In the genomic region with DNA sequence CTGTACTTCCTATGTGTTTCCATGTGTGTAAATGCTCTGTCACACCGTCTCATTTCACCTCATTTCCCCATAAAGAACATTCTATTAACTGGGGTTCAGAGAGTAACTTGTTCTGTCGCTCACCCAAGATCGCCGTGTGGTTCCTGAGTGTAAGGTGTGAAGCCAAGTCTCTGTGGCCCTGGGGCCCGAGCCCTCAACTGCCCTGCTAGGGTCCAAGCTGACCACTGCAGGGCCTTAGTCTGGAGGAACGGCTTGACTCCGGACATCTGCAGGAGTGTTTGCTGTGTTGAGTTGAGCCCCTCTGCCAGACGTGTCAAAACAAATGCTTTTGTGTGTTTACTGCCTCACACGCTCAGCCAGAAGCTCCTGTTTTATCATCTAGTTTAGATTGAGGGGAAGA, we compare ENCODE assay signal across 18 cellular contexts.
"Had no signal": no experiment of that assay in that cellular context is flagged by ENCODE, and none has a peak within 500 bp of the region (broad histone marks: within the 10 kb centered on the region; RNA-seq: fewer than 3 reads in every experiment).

No MANE protein-coding gene starts in this region.

- H3K9me3 Mint-ChIP-seq: activated naive CD4-positive, alpha-beta T cell treated with anti-CD3 and anti-CD28 coated beads, Interleukin-2, amount 50 U/mL, for 24 hours; activated T-cell treated with anti-CD3 and anti-CD28 coated beads, Interleukin-2, amount 50 U/mL, for 72 hours had no signal

- H3K27ac ChIP-seq: epithelial cell of prostate, foreskin keratinocyte, parathyroid adenoma, sigmoid colon, thyroid gland, vagina, WERI-Rb-1 had no signal

- H3K27me3 Mint-ChIP-seq: activated naive CD4-positive, alpha-beta T cell treated with anti-CD3 and anti-CD28 coated beads, Interleukin-2, amount 50 U/mL, for 24 hours had no signal

- DNase-seq: activated CD4-positive, alpha-beta T cell treated with anti-CD3 and anti-CD28 coated beads, Interleukin-2, amount 50 U/mL, for 4 hours; activated gamma-delta T cell; activated T-cell treated with anti-CD3 and anti-CD28 coated beads, Interleukin-2, amount 50 U/mL, for 72 hours; dorsolateral prefrontal cortex; foreskin keratinocyte; glutamatergic neuron; hippocampal formation; left colon; sigmoid colon; stimulated activated CD4-positive, alpha-beta T cell treated with anti-CD3 and anti-CD28 coated beads, Interleukin-4, amount 100 ng/mL, for 4 hours; stimulated activated naive CD4-positive, alpha-beta T cell; WERI-Rb-1 had no signal

- H3K27me3 ChIP-seq: dorsolateral prefrontal cortex, foreskin keratinocyte, sigmoid colon, thyroid gland, vagina had no signal

- H3K36me3 ChIP-seq: sigmoid colon, thyroid gland, vagina had no signal

- H3K36me3 Mint-ChIP-seq: activated naive CD4-positive, alpha-beta T cell treated with anti-CD3 and anti-CD28 coated beads, Interleukin-2, amount 50 U/mL, for 24 hours had no signal

- H3K27ac Mint-ChIP-seq: activated naive CD4-positive, alpha-beta T cell treated with anti-CD3 and anti-CD28 coated beads, Interleukin-2, amount 50 U/mL, for 24 hours had no signal

- H3K4me3 ChIP-seq: dorsolateral prefrontal cortex, lung, sigmoid colon, thyroid gland, vagina had no signal

- H2AFZ ChIP-seq: parathyroid adenoma had no signal

- H3K9ac ChIP-seq: parathyroid adenoma had no signal

- H3K4me1 ChIP-seq: foreskin keratinocyte, sigmoid colon, vagina had no signal

- H3K4me3 Mint-ChIP-seq: activated naive CD4-positive, alpha-beta T cell treated with anti-CD3 and anti-CD28 coated beads, Interleukin-2, amount 50 U/mL, for 24 hours; activated T-cell treated with anti-CD3 and anti-CD28 coated beads, Interleukin-2, amount 50 U/mL, for 72 hours had no signal

- H3K9me3 ChIP-seq: sigmoid colon, thyroid gland, vagina had no signal
